In genomic region chr2:213490087-213490486, GRCh38 we compare ENCODE assay signal across 18 cellular contexts.
A peak's percentile ranks its signal among the peaks of the same experiment; 100 is the strongest.
DNase-seq lines count a peak whose midpoint lies in the region; ATAC-seq and TF ChIP-seq lines count a peak whose summit lies in the region.
"Had no signal": no experiment of that assay in that cellular context is flagged by ENCODE, and none has a peak within 500 bp of the region (broad histone marks: within the 10 kb centered on the region; RNA-seq: fewer than 3 reads in every experiment).

No MANE protein-coding gene starts in this region.

- H2AFZ ChIP-seq in osteoblast (ENCODE audit: low read length), result no peak overlapping the region

- no peak for ATAC-seq in HG02981 (IDR thresholded peaks at IDR 0.05; ENCODE audit: unreplicated experiment)
- ATAC-seq: activated T-helper 17 cell treated with anti-CD3 and anti-CD28 coated beads, Interleukin-2, amount 50 U/mL, for 72 hours had no signal

- no peaks in the 10 kb centered on the region for H3K79me2 ChIP-seq in osteoblast (ENCODE audit: insufficient read depth, low read length)

- no peaks in the 10 kb centered on the region for H4K20me1 ChIP-seq in osteoblast (ENCODE audit: insufficient read depth, low read length)
- H4K20me1 ChIP-seq: BLaER1 had no signal

- no peaks in the 10 kb centered on the region for H3K4me1 ChIP-seq in osteoblast (ENCODE audit: insufficient read depth, low read length)
- H3K4me1 ChIP-seq: BLaER1, esophagus muscularis mucosa had no signal

- peak; percentile 63 for TF ChIP-seq CTCF in C4-2B (conservative IDR thresholded peaks at IDR 0.05)
- TF ChIP-seq CTCF in GM13976 (IDR thresholded peaks at IDR 0.05; ENCODE audit: borderline replicate concordance, control extremely low read depth, extremely low read depth, insufficient read depth, missing control alignments), result no peak
- no peak for TF ChIP-seq CTCF in osteoblast (IDR thresholded peaks at IDR 0.05; ENCODE audit: extremely low read depth, low read depth, low read length)

- H3K9me3 ChIP-seq in osteoblast (ENCODE audit: low read depth, low read length), result no peaks in the 10 kb centered on the region
- H3K9me3 ChIP-seq: BLaER1, esophagus muscularis mucosa had no signal

- no peaks in the 10 kb centered on the region for H3K27me3 ChIP-seq in osteoblast (ENCODE audit: insufficient read depth, low read length)
- H3K27me3 ChIP-seq: BLaER1, esophagus muscularis mucosa had no signal

- in situ Hi-C loops in GM13976 (cut with MboI; ENCODE audit: low sequenced_read_pairs, unreplicated experiment), result no loop called here

- H3K27ac ChIP-seq in C4-2B (no peak overlapping the region), osteoblast (ENCODE audit: low read depth, low read length) (no peak overlapping the region)
- H3K27ac ChIP-seq: BLaER1, coronary artery, esophagus muscularis mucosa had no signal

- DNase-seq in GM13976 (ENCODE audit: low spot score) (peak; percentile 21), NCI-H69 (lab: John Stamatoyannopoulos, UW) (peak; percentile 17), fibroblast of peridontal ligament (ENCODE audit: extremely low read depth) (peak; percentile 25), occipital lobe (lab: John Stamatoyannopoulos, UW) (no peak), osteoblast (ENCODE audit: insufficient read length, low spot score, missing footprints) (no peak), EL (no peak)
- DNase-seq: activated CD4-positive, alpha-beta memory T cell treated with anti-CD3 and anti-CD28 coated beads, Interleukin-2, amount 10 ng/mL, durations not matched to agents 7 days and 5 days; hypothalamus; NCI-H1092; SHP77; stimulated activated CD4-positive, alpha-beta T cell treated with anti-CD3 and anti-CD28 coated beads, Interleukin-2, amount 100 ng/mL, for 24 hours; stimulated activated CD8-positive, alpha-beta memory T cell treated with anti-CD3 and anti-CD28 coated beads, Interleukin-4, amount 100 ng/mL, for 48 hours had no signal

- no peaks in the 10 kb centered on the region for H3K36me3 ChIP-seq in osteoblast (ENCODE audit: insufficient read depth, low read length)
- H3K36me3 ChIP-seq: BLaER1, esophagus muscularis mucosa had no signal

- no peak overlapping the region for H3K4me3 ChIP-seq in osteoblast (ENCODE audit: insufficient read depth, low read length)
- H3K4me3 ChIP-seq: BLaER1, coronary artery, esophagus muscularis mucosa had no signal

- H3K4me2 ChIP-seq in osteoblast (ENCODE audit: insufficient read depth, low read length), result no peak overlapping the region
- H3K4me2 ChIP-seq: BLaER1 had no signal

Comparison
In these comparisons a context has a peak if more than half of its experiments do, and no peak if none do; other contexts are left out.
1. DNase-seq: peak in GM13976 (single experiment), NCI-H69 (single experiment) and fibroblast of peridontal ligament (single experiment); none in occipital lobe (single experiment), osteoblast (single experiment) and EL (single experiment).